8 cellular contexts compared by ENCODE assay signal in the genomic region with DNA sequence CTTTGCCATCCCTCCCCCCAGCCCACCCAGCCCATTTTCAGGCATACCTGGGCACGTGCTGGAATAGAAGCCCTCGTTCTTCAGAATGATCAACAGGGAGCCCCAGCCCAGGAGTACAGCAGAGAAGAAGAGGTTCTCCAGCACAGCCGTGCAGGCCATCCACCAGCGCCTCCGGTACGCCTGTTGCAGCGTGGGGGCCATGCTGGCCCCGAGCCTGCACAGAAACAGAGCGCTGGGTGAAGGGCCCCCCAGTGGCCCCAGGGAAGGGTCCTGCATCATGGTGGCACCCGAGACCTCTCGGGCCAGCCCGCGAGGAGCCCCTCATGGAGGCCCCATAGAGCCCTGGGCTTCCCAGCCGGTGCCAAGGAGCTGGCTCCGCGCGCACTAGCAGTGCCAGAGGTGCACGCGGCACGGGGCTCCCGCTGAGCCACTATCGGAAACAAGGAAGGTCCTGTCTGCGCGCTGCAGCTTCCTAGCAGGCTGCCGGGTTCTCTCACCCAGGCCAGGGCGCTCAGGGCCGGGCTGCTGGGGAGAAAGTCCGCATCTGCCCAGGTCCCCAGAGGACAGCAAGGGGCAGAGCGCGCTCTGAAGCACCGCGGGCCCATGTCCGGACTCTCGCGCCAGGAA. TPM values are rescaled to one million over a fixed set of nuclear protein-coding genes. Genes with fewer than 3 reads are reported as not detected.
DNase-seq lines count a peak whose midpoint lies in the region; ATAC-seq and TF ChIP-seq lines count a peak whose summit lies in the region.

No MANE protein-coding gene starts in this region.

- WGBS in mesodermal cell (ENCODE audit: insufficient coverage in 2 of 2), 2 experiments = 16 to 17% methylated on average over 32 to 35 of the region's 35 CpGs

- no peaks in the 10 kb centered on the region for H3K9me3 ChIP-seq in BE2C
- H3K9me3 ChIP-seq in mesodermal cell (ENCODE audit: control insufficient read depth, low read length) = no peaks in the 10 kb centered on the region

- H3K4me1 ChIP-seq in BE2C = no peaks in the 10 kb centered on the region
- H3K4me1 ChIP-seq in mesodermal cell (ENCODE audit: control insufficient read depth, insufficient read depth, low read length, poor library complexity, severe bottlenecking) = peaks cover 6% of the 10 kb centered on the region

- TF ChIP-seq CTCF in BE2C (IDR thresholded peaks at IDR 0.05; ENCODE audit: low read depth, low read length) = no peak

- no peaks in the 10 kb centered on the region for H3K27me3 ChIP-seq in BE2C

- peak; percentile 36 for DNase-seq in BE2C
- peak; percentile 9 for DNase-seq in T-helper 9 cell
- DNase-seq in ecto neural progenitor cell (ENCODE audit: low spot score) = peak; percentile 52
- peak in 17 of 49 donors; percentile 8 to 42 (median 30) for DNase-seq in substantia nigra (lab: John Stamatoyannopoulos, UW)
- no peak for DNase-seq in NCI-H524 treated with DMSO at 0.1 percent for 48 hours (lab: John Stamatoyannopoulos, UW)

- H3K27ac ChIP-seq in mesodermal cell (ENCODE audit: low read depth, low read length, severe bottlenecking) (no peak overlapping the region), substantia nigra (ENCODE audit: low read depth, low read length, poor library complexity, severe bottlenecking) (peak overlapping the region; percentile 17)

- H3K4me3 ChIP-seq in BE2C (ENCODE audit: low read depth, low read length) (peak overlapping the region; percentile 72), mesodermal cell (ENCODE audit: extremely low read depth, insufficient read depth, low read length, poor library complexity, severe bottlenecking) (peak overlapping the region; percentile 59)

- H3K36me3 ChIP-seq in BE2C = no peaks in the 10 kb centered on the region
- no peaks in the 10 kb centered on the region for H3K36me3 ChIP-seq in mesodermal cell (ENCODE audit: control insufficient read depth, insufficient read depth, low read length)

- ATAC-seq in GM19372 (IDR thresholded peaks at IDR 0.05; ENCODE audit: low read depth, unreplicated experiment) (peak; percentile 36), HG03571 (IDR thresholded peaks at IDR 0.05; ENCODE audit: unreplicated experiment) (peak; percentile 24)

RNA-seq across cellular contexts. Expression of gene SLC43A1, which starts 1.5 kb away (rescaled TPM):
- polyA plus RNA-seq in BE2C (2012; ENCODE audit: insufficient read depth, insufficient read length, low read depth) = 14.9 TPM
- polyA plus RNA-seq in mesodermal cell (2013, experiment 1 of 2) = 11.1 TPM
- polyA plus RNA-seq in mesodermal cell (2013, experiment 2 of 2) = 8.5 TPM

RNA-seq across cellular contexts. Expression of gene TIMM10, which starts 16.5 kb away (rescaled TPM):
- 91.8 TPM for polyA plus RNA-seq in BE2C (2012; ENCODE audit: insufficient read depth, insufficient read length, low read depth)
- 40.7 TPM for polyA plus RNA-seq in mesodermal cell (2013, experiment 1 of 2)
- 41.4 TPM for polyA plus RNA-seq in mesodermal cell (2013, experiment 2 of 2)

RNA-seq across cellular contexts. Expression of gene SMTNL1, which starts 23.4 kb away (rescaled TPM):
- not detected for polyA plus RNA-seq in BE2C (2012; ENCODE audit: insufficient read depth, insufficient read length, low read depth)
- polyA plus RNA-seq in mesodermal cell (2013, experiment 1 of 2) = 6.5 TPM
- 5.8 TPM for polyA plus RNA-seq in mesodermal cell (2013, experiment 2 of 2)

RNA-seq across cellular contexts. Expression of gene UBE2L6, which starts 53.4 kb away (rescaled TPM):
- polyA plus RNA-seq in BE2C (2012; ENCODE audit: insufficient read depth, insufficient read length, low read depth) = 2.0 TPM
- 46.4 TPM for polyA plus RNA-seq in mesodermal cell (2013, experiment 1 of 2)
- polyA plus RNA-seq in mesodermal cell (2013, experiment 2 of 2) = 40.9 TPM

RNA-seq across cellular contexts. Expression of gene RTN4RL2, which starts 53.7 kb away (rescaled TPM):
- 0.52 TPM for polyA plus RNA-seq in BE2C (2012; ENCODE audit: insufficient read depth, insufficient read length, low read depth)
- 2.5 TPM for polyA plus RNA-seq in mesodermal cell (2013, experiment 1 of 2)
- 1.9 TPM for polyA plus RNA-seq in mesodermal cell (2013, experiment 2 of 2)
